In the genomic region with DNA sequence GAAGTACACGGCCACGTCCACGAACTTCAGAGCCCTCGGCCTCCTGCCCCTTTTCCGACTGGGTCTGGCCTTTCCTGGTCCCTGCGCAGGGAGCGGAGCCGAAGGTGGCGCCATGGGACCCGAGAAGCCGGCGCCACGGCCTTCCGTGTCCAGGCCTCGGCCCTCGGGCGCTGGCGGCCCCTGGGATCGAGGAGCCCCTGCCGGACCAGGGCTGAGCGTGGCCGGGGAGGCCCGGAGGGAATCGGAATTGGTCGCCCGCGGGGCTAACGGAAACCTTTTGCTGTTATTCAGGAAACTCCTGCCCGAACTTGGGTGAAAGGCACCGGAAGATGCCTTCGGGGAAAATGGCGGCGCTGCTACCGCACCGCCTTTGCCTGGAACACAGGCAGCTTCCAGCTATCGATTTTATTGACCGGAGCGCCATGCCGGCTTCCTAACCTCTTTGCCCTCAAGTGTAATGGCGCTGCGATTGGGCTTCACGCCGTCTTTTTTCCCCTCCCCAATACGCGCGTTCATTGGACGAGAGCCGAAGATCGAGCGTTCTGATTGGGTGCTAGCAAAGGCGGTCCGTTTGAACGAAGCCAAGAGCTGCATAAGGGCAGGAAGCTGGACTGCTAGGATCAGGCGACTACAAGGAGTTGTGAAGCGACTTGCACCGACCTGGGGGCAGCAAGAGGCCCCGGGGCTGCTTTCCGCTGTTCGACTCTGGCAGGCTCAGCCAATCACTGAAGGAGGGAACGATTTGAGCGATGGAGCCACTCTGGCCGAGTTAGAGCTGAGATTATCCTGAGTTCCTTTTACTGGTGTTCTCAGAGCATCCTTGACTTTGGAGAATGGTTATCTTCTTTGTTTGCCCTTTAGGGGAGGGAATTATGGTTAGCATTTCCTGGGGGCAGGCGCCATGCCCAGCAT, we compare ENCODE assay signal across 1 cellular context.
TF ChIP-seq lines count a peak whose summit lies in the region.

A gene (minus strand): TSS at position 462 of the 912 bp plus-strand sequence. CDS start 348 bp downstream, at position 114.

TF ChIP-seq in K562, 482 proteins besides CTCF, POLR2A, EP300 and RAD21 (continued from another document):
- TF ChIP-seq HDAC3 (IDR thresholded peaks at IDR 0.05; ENCODE audit: borderline replicate concordance, partially characterized antibody) (no peak), E2F3 (CRISPR knock-in tag; IDR thresholded peaks at IDR 0.05) (0 out of 2 replicates have a peak, but pooled peaks have one; percentile 24), KAT7 (CRISPR knock-in tag; IDR thresholded peaks at IDR 0.05; ENCODE audit: borderline replicate concordance) (peak; percentile 84; the same call in 1 of the 2 replicates), BRD4 (IDR thresholded peaks at IDR 0.05) (peak; percentile 88; the same call in 1 of the 2 replicates), RBFOX2 (IDR thresholded peaks at IDR 0.05; ENCODE audit: low read depth, low read length) (peak; percentile 92), PRMT5 (CRISPR knock-in tag; IDR thresholded peaks at IDR 0.05) (no peak; the same call in 1 of the 2 replicates), U2AF1 (optimal IDR thresholded peaks at IDR 0.05; ENCODE audit: low read depth, low read length) (peak; percentile 81), ZNF354B (CRISPR knock-in tag; IDR thresholded peaks at IDR 0.05) (no peak), NFATC3 (IDR thresholded peaks at IDR 0.05) (no peak), TARDBP (IDR thresholded peaks at IDR 0.05) (no peak), ZNF644 (tag; IDR thresholded peaks at IDR 0.05; ENCODE audit: low read depth) (no peak), ETV6 (IDR thresholded peaks at IDR 0.05; ENCODE audit: borderline replicate concordance in 1 of 2, low read depth in 2 of 2, low read length in 1 of 2) (no peak), ETV6 (CRISPR knock-in tag; IDR thresholded peaks at IDR 0.05; ENCODE audit: borderline replicate concordance) (0 out of 2 replicates have a peak, but pooled peaks have one; percentile 20), CHCHD3 (CRISPR knock-in tag; IDR thresholded peaks at IDR 0.05) (no peak), TAF7 (tag; IDR thresholded peaks at IDR 0.05) (peak; percentile 94), ZKSCAN3 (CRISPR knock-in tag; IDR thresholded peaks at IDR 0.05) (no peak), ZSCAN29 (IDR thresholded peaks at IDR 0.05) (no peak), RAD51 (IDR thresholded peaks at IDR 0.05; ENCODE audit: borderline replicate concordance, low read depth) (no peak; the same call in 1 of the 2 replicates), ZNF780A (CRISPR knock-in tag; IDR thresholded peaks at IDR 0.05) (no peak), RHOXF2B (CRISPR knock-in tag; conservative IDR thresholded peaks at IDR 0.05) (no peak), MCM3 (IDR thresholded peaks at IDR 0.05) (no peak), MTA2 (IDR thresholded peaks at IDR 0.05; ENCODE audit: low read depth) (no peak), PCBP2 (IDR thresholded peaks at IDR 0.05; ENCODE audit: low read depth, low read length, poor library complexity, severe bottlenecking) (no peak), SUPT5H (IDR thresholded peaks at IDR 0.05) (peak; percentile 69), NBN (IDR thresholded peaks at IDR 0.05; ENCODE audit: low read depth) (no peak), CREB1 (IDR thresholded peaks at IDR 0.05) (0 out of 2 replicates have a peak, but pooled peaks have one; percentile 38), CREB1 (CRISPR knock-in tag; IDR thresholded peaks at IDR 0.05) (no peak)
- TF ChIP-seq, protein P1, sequence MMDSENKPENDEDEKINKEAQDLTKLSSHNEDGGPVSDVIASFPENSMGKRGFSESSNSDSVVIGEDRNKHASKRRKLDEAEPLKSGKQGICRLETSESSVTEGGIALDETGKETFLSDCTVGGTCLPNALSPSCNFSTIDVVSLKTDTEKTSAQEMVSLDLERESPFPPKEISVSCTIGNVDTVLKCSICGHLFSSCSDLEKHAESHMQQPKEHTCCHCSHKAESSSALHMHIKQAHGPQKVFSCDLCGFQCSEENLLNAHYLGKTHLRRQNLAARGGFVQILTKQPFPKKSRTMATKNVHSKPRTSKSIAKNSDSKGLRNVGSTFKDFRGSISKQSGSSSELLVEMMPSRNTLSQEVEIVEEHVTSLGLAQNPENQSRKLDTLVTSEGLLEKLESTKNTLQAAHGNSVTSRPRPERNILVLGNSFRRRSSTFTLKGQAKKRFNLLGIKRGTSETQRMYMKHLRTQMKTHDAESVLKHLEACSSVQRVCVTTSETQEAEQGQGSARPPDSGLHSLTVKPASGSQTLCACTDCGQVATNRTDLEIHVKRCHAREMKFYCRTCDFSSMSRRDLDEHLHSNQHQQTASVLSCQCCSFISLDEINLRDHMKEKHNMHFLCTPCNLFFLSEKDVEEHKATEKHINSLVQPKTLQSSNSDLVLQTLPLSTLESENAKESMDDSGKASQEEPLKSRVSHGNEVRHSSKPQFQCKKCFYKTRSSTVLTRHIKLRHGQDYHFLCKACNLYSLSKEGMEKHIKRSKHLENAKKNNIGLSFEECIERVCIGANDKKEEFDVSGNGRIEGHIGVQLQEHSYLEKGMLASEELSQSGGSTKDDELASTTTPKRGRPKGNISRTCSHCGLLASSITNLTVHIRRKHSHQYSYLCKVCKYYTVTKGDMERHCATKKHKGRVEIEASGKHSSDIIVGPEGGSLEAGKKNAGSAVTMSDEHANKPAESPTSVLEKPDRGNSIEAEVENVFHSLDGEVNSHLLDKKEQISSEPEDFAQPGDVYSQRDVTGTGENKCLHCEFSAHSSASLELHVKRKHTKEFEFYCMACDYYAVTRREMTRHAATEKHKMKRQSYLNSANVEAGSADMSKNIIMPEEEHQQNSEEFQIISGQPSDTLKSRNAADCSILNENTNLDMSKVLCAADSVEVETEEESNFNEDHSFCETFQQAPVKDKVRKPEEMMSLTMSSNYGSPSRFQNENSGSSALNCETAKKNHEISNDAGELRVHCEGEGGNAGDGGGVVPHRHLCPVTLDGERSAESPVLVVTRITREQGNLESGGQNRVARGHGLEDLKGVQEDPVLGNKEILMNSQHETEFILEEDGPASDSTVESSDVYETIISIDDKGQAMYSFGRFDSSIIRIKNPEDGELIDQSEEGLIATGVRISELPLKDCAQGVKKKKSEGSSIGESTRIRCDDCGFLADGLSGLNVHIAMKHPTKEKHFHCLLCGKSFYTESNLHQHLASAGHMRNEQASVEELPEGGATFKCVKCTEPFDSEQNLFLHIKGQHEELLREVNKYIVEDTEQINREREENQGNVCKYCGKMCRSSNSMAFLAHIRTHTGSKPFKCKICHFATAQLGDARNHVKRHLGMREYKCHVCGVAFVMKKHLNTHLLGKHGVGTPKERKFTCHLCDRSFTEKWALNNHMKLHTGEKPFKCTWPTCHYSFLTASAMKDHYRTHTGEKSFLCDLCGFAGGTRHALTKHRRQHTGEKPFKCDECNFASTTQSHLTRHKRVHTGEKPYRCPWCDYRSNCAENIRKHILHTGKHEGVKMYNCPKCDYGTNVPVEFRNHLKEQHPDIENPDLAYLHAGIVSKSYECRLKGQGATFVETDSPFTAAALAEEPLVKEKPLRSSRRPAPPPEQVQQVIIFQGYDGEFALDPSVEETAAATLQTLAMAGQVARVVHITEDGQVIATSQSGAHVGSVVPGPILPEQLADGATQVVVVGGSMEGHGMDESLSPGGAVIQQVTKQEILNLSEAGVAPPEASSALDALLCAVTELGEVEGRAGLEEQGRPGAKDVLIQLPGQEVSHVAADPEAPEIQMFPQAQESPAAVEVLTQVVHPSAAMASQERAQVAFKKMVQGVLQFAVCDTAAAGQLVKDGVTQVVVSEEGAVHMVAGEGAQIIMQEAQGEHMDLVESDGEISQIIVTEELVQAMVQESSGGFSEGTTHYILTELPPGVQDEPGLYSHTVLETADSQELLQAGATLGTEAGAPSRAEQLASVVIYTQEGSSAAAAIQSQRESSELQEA (IDR thresholded peaks at IDR 0.05; ENCODE audit: low read depth) = no peak
- TF ChIP-seq, protein P2, sequence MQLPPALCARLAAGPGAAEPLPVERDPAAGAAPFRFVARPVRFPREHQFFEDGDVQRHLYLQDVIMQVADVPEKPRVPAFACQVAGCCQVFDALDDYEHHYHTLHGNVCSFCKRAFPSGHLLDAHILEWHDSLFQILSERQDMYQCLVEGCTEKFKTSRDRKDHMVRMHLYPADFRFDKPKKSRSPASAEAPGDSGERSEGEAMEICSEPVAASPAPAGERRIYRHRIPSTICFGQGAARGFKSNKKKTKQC (CRISPR knock-in tag; IDR thresholded peaks at IDR 0.05) = peak; percentile 81
- TF ChIP-seq, protein P3, sequence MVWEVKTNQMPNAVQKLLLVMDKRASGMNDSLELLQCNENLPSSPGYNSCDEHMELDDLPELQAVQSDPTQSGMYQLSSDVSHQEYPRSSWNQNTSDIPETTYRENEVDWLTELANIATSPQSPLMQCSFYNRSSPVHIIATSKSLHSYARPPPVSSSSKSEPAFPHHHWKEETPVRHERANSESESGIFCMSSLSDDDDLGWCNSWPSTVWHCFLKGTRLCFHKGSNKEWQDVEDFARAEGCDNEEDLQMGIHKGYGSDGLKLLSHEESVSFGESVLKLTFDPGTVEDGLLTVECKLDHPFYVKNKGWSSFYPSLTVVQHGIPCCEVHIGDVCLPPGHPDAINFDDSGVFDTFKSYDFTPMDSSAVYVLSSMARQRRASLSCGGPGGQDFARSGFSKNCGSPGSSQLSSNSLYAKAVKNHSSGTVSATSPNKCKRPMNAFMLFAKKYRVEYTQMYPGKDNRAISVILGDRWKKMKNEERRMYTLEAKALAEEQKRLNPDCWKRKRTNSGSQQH (CRISPR knock-in tag; IDR thresholded peaks at IDR 0.05) = no peak
- TF ChIP-seq, protein P4, sequence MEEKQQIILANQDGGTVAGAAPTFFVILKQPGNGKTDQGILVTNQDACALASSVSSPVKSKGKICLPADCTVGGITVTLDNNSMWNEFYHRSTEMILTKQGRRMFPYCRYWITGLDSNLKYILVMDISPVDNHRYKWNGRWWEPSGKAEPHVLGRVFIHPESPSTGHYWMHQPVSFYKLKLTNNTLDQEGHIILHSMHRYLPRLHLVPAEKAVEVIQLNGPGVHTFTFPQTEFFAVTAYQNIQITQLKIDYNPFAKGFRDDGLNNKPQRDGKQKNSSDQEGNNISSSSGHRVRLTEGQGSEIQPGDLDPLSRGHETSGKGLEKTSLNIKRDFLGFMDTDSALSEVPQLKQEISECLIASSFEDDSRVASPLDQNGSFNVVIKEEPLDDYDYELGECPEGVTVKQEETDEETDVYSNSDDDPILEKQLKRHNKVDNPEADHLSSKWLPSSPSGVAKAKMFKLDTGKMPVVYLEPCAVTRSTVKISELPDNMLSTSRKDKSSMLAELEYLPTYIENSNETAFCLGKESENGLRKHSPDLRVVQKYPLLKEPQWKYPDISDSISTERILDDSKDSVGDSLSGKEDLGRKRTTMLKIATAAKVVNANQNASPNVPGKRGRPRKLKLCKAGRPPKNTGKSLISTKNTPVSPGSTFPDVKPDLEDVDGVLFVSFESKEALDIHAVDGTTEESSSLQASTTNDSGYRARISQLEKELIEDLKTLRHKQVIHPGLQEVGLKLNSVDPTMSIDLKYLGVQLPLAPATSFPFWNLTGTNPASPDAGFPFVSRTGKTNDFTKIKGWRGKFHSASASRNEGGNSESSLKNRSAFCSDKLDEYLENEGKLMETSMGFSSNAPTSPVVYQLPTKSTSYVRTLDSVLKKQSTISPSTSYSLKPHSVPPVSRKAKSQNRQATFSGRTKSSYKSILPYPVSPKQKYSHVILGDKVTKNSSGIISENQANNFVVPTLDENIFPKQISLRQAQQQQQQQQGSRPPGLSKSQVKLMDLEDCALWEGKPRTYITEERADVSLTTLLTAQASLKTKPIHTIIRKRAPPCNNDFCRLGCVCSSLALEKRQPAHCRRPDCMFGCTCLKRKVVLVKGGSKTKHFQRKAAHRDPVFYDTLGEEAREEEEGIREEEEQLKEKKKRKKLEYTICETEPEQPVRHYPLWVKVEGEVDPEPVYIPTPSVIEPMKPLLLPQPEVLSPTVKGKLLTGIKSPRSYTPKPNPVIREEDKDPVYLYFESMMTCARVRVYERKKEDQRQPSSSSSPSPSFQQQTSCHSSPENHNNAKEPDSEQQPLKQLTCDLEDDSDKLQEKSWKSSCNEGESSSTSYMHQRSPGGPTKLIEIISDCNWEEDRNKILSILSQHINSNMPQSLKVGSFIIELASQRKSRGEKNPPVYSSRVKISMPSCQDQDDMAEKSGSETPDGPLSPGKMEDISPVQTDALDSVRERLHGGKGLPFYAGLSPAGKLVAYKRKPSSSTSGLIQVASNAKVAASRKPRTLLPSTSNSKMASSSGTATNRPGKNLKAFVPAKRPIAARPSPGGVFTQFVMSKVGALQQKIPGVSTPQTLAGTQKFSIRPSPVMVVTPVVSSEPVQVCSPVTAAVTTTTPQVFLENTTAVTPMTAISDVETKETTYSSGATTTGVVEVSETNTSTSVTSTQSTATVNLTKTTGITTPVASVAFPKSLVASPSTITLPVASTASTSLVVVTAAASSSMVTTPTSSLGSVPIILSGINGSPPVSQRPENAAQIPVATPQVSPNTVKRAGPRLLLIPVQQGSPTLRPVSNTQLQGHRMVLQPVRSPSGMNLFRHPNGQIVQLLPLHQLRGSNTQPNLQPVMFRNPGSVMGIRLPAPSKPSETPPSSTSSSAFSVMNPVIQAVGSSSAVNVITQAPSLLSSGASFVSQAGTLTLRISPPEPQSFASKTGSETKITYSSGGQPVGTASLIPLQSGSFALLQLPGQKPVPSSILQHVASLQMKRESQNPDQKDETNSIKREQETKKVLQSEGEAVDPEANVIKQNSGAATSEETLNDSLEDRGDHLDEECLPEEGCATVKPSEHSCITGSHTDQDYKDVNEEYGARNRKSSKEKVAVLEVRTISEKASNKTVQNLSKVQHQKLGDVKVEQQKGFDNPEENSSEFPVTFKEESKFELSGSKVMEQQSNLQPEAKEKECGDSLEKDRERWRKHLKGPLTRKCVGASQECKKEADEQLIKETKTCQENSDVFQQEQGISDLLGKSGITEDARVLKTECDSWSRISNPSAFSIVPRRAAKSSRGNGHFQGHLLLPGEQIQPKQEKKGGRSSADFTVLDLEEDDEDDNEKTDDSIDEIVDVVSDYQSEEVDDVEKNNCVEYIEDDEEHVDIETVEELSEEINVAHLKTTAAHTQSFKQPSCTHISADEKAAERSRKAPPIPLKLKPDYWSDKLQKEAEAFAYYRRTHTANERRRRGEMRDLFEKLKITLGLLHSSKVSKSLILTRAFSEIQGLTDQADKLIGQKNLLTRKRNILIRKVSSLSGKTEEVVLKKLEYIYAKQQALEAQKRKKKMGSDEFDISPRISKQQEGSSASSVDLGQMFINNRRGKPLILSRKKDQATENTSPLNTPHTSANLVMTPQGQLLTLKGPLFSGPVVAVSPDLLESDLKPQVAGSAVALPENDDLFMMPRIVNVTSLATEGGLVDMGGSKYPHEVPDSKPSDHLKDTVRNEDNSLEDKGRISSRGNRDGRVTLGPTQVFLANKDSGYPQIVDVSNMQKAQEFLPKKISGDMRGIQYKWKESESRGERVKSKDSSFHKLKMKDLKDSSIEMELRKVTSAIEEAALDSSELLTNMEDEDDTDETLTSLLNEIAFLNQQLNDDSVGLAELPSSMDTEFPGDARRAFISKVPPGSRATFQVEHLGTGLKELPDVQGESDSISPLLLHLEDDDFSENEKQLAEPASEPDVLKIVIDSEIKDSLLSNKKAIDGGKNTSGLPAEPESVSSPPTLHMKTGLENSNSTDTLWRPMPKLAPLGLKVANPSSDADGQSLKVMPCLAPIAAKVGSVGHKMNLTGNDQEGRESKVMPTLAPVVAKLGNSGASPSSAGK (IDR thresholded peaks at IDR 0.05) = peak; percentile 40; the same call in 1 of the 2 replicates
